ENCODE assay signal across 8 cellular contexts in the genomic region with DNA sequence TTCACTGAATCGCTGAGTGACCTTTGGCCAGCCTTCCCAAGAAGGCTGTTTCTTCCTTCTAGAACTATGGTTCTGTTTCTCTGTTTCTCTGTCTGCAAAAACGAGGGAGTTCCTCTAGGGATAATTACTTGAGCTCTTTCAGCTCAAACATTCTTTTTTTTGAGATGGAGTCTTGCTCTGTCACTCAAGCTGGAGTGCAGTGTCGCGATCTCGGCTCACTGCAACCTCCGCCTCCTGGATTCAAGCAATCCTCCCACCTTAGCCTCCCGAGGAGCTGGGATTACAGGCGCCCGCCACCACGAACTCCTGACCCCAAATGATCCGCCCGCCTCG. TPM values are rescaled to one million over a fixed set of nuclear protein-coding genes. Genes with fewer than 3 reads are reported as not detected.
DNase-seq lines count a peak whose midpoint lies in the region; ATAC-seq and TF ChIP-seq lines count a peak whose summit lies in the region.

No MANE protein-coding gene starts in this region.

- in situ Hi-C loops in G401 (cut with HindIII; ENCODE audit: low sequenced_read_pairs), result no loop called here

- H3K4me1 ChIP-seq in RWPE2 (ENCODE audit: insufficient read depth, poor library complexity, severe bottlenecking), result peaks cover 16% of the 10 kb centered on the region
- peaks cover 5% of the 10 kb centered on the region for H3K4me1 ChIP-seq in fibroblast of lung (ENCODE audit: control insufficient read depth, extremely low read depth, insufficient read depth, low read length)
- peaks cover 21% of the 10 kb centered on the region for H3K4me1 ChIP-seq in skeletal muscle satellite cell (ENCODE audit: control insufficient read depth, insufficient read depth, low read length)

- H3K79me2 ChIP-seq in fibroblast of lung (ENCODE audit: control insufficient read depth, insufficient read depth, low read length), result peaks cover 38% of the 10 kb centered on the region

- H3K27ac ChIP-seq in RWPE2 (ENCODE audit: poor library complexity, severe bottlenecking), result peak overlapping the region; percentile 57
- peak overlapping the region; percentile 93 for H3K27ac ChIP-seq in fibroblast of lung (ENCODE audit: insufficient read depth, low read length)

- ATAC-seq in GM19035 (IDR thresholded peaks at IDR 0.05; ENCODE audit: unreplicated experiment), result peak; percentile 3
- ATAC-seq in RWPE2 (ENCODE audit: low read depth), result no peak

- no peaks in the 10 kb centered on the region for H3K9me3 ChIP-seq in RWPE2 (ENCODE audit: severe bottlenecking)
- no peaks in the 10 kb centered on the region for H3K9me3 ChIP-seq in fibroblast of lung (ENCODE audit: control insufficient read depth, insufficient read depth, low read depth, low read length)
- no peaks in the 10 kb centered on the region for H3K9me3 ChIP-seq in skeletal muscle satellite cell (replicated peaks; ENCODE audit: low read length)

- H3K27me3 ChIP-seq in RWPE2 (ENCODE audit: insufficient read depth, poor library complexity, severe bottlenecking), result no peaks in the 10 kb centered on the region
- H3K27me3 ChIP-seq in fibroblast of lung (ENCODE audit: control insufficient read depth, insufficient read depth, low read length), result no peaks in the 10 kb centered on the region
- H3K27me3 ChIP-seq in skeletal muscle satellite cell (ENCODE audit: control insufficient read depth, insufficient read depth, low read length), result peaks cover 7% of the 10 kb centered on the region

- H3K4me3 ChIP-seq in RWPE2 (ENCODE audit: severe bottlenecking), result peak overlapping the region; percentile 73
- H3K4me3 ChIP-seq in fibroblast of lung (replicated peaks in 1 of 4; ENCODE audit: control extremely low read depth in 1 of 4, insufficient read depth in 1 of 4, low read depth in 3 of 4, low read length in 4 of 4), result peak overlapping the region; percentile 82 to 97 (median 86)
- H3K4me3 ChIP-seq in skeletal muscle satellite cell (ENCODE audit: low read length), result peak overlapping the region; percentile 99

- DNase-seq in RWPE2 (ENCODE audit: low spot score) (no peak), fibroblast of lung (ENCODE audit: low read depth in 2 of 2) (no peak), NCI-H1092 (lab: John Stamatoyannopoulos, UW) (no peak), NCI-H2171 treated with DMSO at 0.1 percent for 48 hours (lab: John Stamatoyannopoulos, UW) (no peak), G401 (ENCODE audit: low spot score) (no peak), GOT3 (lab: John Stamatoyannopoulos, UW) (no peak)

- H3K9ac ChIP-seq in fibroblast of lung (ENCODE audit: insufficient read depth, low read length) (peak overlapping the region; percentile 93), skeletal muscle satellite cell (ENCODE audit: low read depth, low read length) (peak overlapping the region; percentile 99)

- H3K4me2 ChIP-seq in fibroblast of lung (ENCODE audit: extremely low read depth, insufficient read depth, low read length) (peak overlapping the region; percentile 68), skeletal muscle satellite cell (ENCODE audit: low read length) (peak overlapping the region; percentile 94)

- no peaks in the 10 kb centered on the region for H4K20me1 ChIP-seq in fibroblast of lung (ENCODE audit: control insufficient read depth, extremely low read depth, insufficient read depth, low read length)

- no peak for TF ChIP-seq CTCF in RWPE2 (IDR thresholded peaks at IDR 0.05; ENCODE audit: poor library complexity, severe bottlenecking)
- TF ChIP-seq CTCF in fibroblast of lung (conservative IDR thresholded peaks at IDR 0.05 in 1 of 2, IDR thresholded peaks at IDR 0.05 in 1 of 2; ENCODE audit: low read depth in 1 of 2, low read length in 2 of 2), result no peak

- H3K36me3 ChIP-seq in RWPE2 (ENCODE audit: low read depth), result peaks cover 40% of the 10 kb centered on the region
- peaks cover 2% of the 10 kb centered on the region for H3K36me3 ChIP-seq in fibroblast of lung (ENCODE audit: control insufficient read depth, insufficient read depth, low read length)
- H3K36me3 ChIP-seq in skeletal muscle satellite cell (ENCODE audit: insufficient read depth, low read length), result peaks cover 27% of the 10 kb centered on the region

- H2AFZ ChIP-seq in fibroblast of lung (ENCODE audit: low read length), result no peak overlapping the region

RNA-seq across cellular contexts. Expression of a gene that starts 0.7 kb away (rescaled TPM):
- 113 and 128 TPM in 2 replicates for total RNA-seq in fibroblast of lung
- polyA plus RNA-seq in fibroblast of lung, result 162 and 203 TPM in 2 replicates
- 147 and 199 TPM in 2 replicates for polyA plus RNA-seq in fibroblast of lung (2012)
- 30.6 and 39.8 TPM in 2 replicates for polyA minus RNA-seq in fibroblast of lung (ENCODE audit: low replicate concordance)
- total RNA-seq in skeletal muscle satellite cell (2012; rRNA removed), result 231 and 281 TPM in 2 replicates
- 353 and 360 TPM in 2 replicates for total RNA-seq in G401 (2014; rRNA removed; shearing (Covaris generic))

RNA-seq across cellular contexts. Expression of a gene that starts 15.6 kb away (rescaled TPM):
- total RNA-seq in fibroblast of lung, result 11.6 and 12.2 TPM in 2 replicates
- polyA plus RNA-seq in fibroblast of lung, result 7.6 and 8.2 TPM in 2 replicates
- polyA plus RNA-seq in fibroblast of lung (2012), result 6.0 and 6.4 TPM in 2 replicates
- polyA minus RNA-seq in fibroblast of lung (ENCODE audit: low replicate concordance), result 15.2 and 16.2 TPM in 2 replicates
- total RNA-seq in skeletal muscle satellite cell (2012; rRNA removed), result 6.1 and 11.1 TPM in 2 replicates
- total RNA-seq in G401 (2014; rRNA removed; shearing (Covaris generic)), result 17.5 and 32.2 TPM in 2 replicates

RNA-seq across cellular contexts. Expression of a gene that starts 59.0 kb away (rescaled TPM):
- total RNA-seq in fibroblast of lung, result not detected in 2 replicates
- not detected in 2 replicates for polyA plus RNA-seq in fibroblast of lung
- polyA plus RNA-seq in fibroblast of lung (2012), result not detected in 2 replicates
- polyA minus RNA-seq in fibroblast of lung (ENCODE audit: low replicate concordance), result not detected in 2 replicates
- total RNA-seq in skeletal muscle satellite cell (2012; rRNA removed), result under 0.01 TPM in 1 of 2 replicates, not detected in the other
- not detected in 2 replicates for total RNA-seq in G401 (2014; rRNA removed; shearing (Covaris generic))
